In the genomic region with DNA sequence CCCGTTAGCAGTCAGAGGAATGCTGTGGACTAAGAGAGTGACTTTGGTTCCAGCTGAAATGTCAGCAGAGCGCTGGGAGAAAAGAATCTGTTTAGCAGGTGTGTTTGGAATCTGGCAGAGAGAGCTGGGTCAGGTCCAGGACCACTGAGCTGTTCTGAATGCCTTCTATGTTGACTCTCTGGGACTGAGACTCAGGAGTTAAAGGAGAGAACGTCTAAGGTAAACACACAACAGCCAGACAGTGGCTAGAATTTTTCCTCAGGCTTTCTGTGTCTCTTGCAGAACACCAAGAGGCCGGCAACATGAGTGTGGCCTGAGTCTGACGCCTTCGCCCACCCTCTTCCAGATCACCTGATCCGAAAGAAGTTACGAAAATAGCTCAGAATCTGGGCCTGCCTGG, we compare ENCODE assay signal across 1 cellular context.
TF ChIP-seq lines count a peak whose summit lies in the region.

No MANE protein-coding gene starts in this region.

TF ChIP-seq in H1, 55 proteins besides CTCF, POLR2A, EP300 and RAD21 (continued from another document):
- TF ChIP-seq USF2 (IDR thresholded peaks at IDR 0.05; ENCODE audit: low read length) (no peak), NANOG (IDR thresholded peaks at IDR 0.05; ENCODE audit: insufficient read depth, low read depth, low read length, poor library complexity, severe bottlenecking) (no peak), CBX8 (IDR thresholded peaks at IDR 0.05; ENCODE audit: borderline replicate concordance, low read depth, low read length) (no peak), TAF1 (IDR thresholded peaks at IDR 0.05; ENCODE audit: low read depth, low read length) (no peak), KDM1A (IDR thresholded peaks at IDR 0.05; ENCODE audit: borderline replicate concordance, low read length) (no peak), TBP (IDR thresholded peaks at IDR 0.05; ENCODE audit: low read depth, low read length) (no peak)
- TF ChIP-seq, protein P1, sequence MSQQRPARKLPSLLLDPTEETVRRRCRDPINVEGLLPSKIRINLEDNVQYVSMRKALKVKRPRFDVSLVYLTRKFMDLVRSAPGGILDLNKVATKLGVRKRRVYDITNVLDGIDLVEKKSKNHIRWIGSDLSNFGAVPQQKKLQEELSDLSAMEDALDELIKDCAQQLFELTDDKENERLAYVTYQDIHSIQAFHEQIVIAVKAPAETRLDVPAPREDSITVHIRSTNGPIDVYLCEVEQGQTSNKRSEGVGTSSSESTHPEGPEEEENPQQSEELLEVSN (IDR thresholded peaks at IDR 0.05) = no peak
